Comparison of ENCODE assay signal across 1 cellular context in the genomic region with DNA sequence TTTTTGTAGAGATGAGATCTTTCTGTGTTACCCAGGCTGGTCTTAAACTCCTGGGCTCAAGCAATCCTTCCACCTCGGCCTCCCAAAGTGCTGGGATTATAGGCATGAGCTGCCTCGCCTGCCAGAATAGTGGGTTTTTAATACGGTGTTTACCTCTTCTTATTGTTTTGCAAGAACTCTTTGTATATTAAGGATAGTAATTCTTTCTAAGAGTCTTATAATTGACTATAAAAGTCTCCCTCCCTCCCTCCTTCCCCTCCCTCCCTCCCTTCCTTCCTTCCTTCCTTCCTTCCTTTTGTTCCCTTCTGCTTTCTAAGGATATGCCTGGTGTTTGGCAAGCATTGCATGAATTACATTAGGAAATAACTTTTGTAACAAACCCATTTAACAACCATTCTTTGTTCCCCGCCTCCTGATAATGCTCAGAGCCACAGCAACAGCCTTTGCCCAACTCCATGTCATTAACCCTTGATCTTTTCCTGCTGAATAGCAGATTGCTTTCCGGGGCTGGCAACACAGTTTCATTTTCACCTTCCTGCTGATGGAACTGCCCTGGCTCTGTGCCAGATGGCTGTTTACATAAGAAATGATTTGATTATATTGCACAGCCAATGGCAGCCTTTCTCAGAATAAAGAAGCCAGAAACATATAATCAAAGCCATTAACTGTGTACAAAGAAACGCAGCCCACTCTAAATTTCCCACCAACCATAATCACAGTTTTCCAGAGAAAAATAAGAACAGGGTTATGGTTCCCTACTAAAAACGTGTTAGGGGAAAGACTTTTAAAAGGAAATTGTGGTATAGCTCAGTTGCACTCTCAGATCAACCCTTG.
TF ChIP-seq lines count a peak whose summit lies in the region.

No MANE protein-coding gene starts in this region.

TF ChIP-seq in HepG2, 621 proteins besides CTCF, POLR2A, EP300 and RAD21 (continued from another document and continues in another):
- TF ChIP-seq AHDC1 (CRISPR knock-in tag; IDR thresholded peaks at IDR 0.05; ENCODE audit: borderline replicate concordance): peak; percentile 88; the same call in 1 of the 2 replicates
- peak; percentile 100 for TF ChIP-seq ZNF652 (CRISPR knock-in tag; IDR thresholded peaks at IDR 0.05; ENCODE audit: borderline replicate concordance, low read depth)
- TF ChIP-seq ZNF101 (CRISPR knock-in tag; IDR thresholded peaks at IDR 0.05; ENCODE audit: borderline replicate concordance, low read depth): no peak
- TF ChIP-seq EZH2 (conservative IDR thresholded peaks at IDR 0.05; ENCODE audit: low read depth, low read length): no peak
- TF ChIP-seq TBL1XR1 (IDR thresholded peaks at IDR 0.05; ENCODE audit: borderline replicate concordance, low read length, partially characterized antibody): peak; percentile 94
- TF ChIP-seq HBP1 (CRISPR knock-in tag; IDR thresholded peaks at IDR 0.05; ENCODE audit: low read depth): peak; percentile 25; the same call in 1 of the 2 replicates
- 0 out of 2 replicates have a peak, but pooled peaks have one; percentile 29 for TF ChIP-seq ZNF44 (CRISPR knock-in tag; IDR thresholded peaks at IDR 0.05)
- no peak for TF ChIP-seq ZNF646 (CRISPR knock-in tag; IDR thresholded peaks at IDR 0.05)
- no peak for TF ChIP-seq ZNF253 (CRISPR knock-in tag; IDR thresholded peaks at IDR 0.05; ENCODE audit: borderline replicate concordance)
- TF ChIP-seq ARNTL (CRISPR knock-in tag; IDR thresholded peaks at IDR 0.05): peak; percentile 72
- peak; percentile 98 for TF ChIP-seq PHF21A (CRISPR knock-in tag; IDR thresholded peaks at IDR 0.05)
- TF ChIP-seq, protein P1, sequence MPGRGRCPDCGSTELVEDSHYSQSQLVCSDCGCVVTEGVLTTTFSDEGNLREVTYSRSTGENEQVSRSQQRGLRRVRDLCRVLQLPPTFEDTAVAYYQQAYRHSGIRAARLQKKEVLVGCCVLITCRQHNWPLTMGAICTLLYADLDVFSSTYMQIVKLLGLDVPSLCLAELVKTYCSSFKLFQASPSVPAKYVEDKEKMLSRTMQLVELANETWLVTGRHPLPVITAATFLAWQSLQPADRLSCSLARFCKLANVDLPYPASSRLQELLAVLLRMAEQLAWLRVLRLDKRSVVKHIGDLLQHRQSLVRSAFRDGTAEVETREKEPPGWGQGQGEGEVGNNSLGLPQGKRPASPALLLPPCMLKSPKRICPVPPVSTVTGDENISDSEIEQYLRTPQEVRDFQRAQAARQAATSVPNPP (CRISPR knock-in tag; IDR thresholded peaks at IDR 0.05): peak; percentile 49; the same call in 1 of the 2 replicates
- TF ChIP-seq, protein P2, sequence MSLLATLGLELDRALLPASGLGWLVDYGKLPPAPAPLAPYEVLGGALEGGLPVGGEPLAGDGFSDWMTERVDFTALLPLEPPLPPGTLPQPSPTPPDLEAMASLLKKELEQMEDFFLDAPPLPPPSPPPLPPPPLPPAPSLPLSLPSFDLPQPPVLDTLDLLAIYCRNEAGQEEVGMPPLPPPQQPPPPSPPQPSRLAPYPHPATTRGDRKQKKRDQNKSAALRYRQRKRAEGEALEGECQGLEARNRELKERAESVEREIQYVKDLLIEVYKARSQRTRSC (CRISPR knock-in tag; IDR thresholded peaks at IDR 0.05; ENCODE audit: low read depth): no peak
- TF ChIP-seq PRDM15 (CRISPR knock-in tag; IDR thresholded peaks at IDR 0.05): peak; percentile 5; the same call in 1 of the 2 replicates
- TF ChIP-seq STAT5B (CRISPR knock-in tag; IDR thresholded peaks at IDR 0.05): peak; percentile 24; the same call in 1 of the 2 replicates
- peak; percentile 59 for TF ChIP-seq GATAD1 (CRISPR knock-in tag; IDR thresholded peaks at IDR 0.05)
- peak; percentile 61; the same call in 1 of the 2 replicates for TF ChIP-seq ZNF430 (CRISPR knock-in tag; IDR thresholded peaks at IDR 0.05)
- TF ChIP-seq NAIF1 (CRISPR knock-in tag; IDR thresholded peaks at IDR 0.05; ENCODE audit: borderline replicate concordance): 0 out of 2 replicates have a peak, but pooled peaks have one; percentile 56
- no peak for TF ChIP-seq ZNF782 (CRISPR knock-in tag; IDR thresholded peaks at IDR 0.05; ENCODE audit: borderline replicate concordance)
- TF ChIP-seq, protein P3, sequence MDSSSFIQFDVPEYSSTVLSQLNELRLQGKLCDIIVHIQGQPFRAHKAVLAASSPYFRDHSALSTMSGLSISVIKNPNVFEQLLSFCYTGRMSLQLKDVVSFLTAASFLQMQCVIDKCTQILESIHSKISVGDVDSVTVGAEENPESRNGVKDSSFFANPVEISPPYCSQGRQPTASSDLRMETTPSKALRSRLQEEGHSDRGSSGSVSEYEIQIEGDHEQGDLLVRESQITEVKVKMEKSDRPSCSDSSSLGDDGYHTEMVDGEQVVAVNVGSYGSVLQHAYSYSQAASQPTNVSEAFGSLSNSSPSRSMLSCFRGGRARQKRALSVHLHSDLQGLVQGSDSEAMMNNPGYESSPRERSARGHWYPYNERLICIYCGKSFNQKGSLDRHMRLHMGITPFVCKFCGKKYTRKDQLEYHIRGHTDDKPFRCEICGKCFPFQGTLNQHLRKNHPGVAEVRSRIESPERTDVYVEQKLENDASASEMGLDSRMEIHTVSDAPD (CRISPR knock-in tag; IDR thresholded peaks at IDR 0.05): peak; percentile 92
- peak; percentile 76 for TF ChIP-seq BHLHE40 (IDR thresholded peaks at IDR 0.05; ENCODE audit: low read length)
- TF ChIP-seq RELA (CRISPR knock-in tag; IDR thresholded peaks at IDR 0.05): no peak; the same call in 1 of the 2 replicates
- peak; percentile 100 for TF ChIP-seq NFIC (IDR thresholded peaks at IDR 0.05; ENCODE audit: low read length)
- TF ChIP-seq ZNF678 (CRISPR knock-in tag; IDR thresholded peaks at IDR 0.05): no peak
- 0 out of 2 replicates have a peak, but pooled peaks have one; percentile 53 for TF ChIP-seq SALL2 (CRISPR knock-in tag; IDR thresholded peaks at IDR 0.05)
- TF ChIP-seq CEBPG (CRISPR knock-in tag; IDR thresholded peaks at IDR 0.05): peak; percentile 93
- 0 out of 2 replicates have a peak, but pooled peaks have one; percentile 69 for TF ChIP-seq KLF6 (CRISPR knock-in tag; IDR thresholded peaks at IDR 0.05)
- TF ChIP-seq RFX1 (IDR thresholded peaks at IDR 0.05): no peak
